ENCODE assay signal across 1 cellular context in the genomic region with DNA sequence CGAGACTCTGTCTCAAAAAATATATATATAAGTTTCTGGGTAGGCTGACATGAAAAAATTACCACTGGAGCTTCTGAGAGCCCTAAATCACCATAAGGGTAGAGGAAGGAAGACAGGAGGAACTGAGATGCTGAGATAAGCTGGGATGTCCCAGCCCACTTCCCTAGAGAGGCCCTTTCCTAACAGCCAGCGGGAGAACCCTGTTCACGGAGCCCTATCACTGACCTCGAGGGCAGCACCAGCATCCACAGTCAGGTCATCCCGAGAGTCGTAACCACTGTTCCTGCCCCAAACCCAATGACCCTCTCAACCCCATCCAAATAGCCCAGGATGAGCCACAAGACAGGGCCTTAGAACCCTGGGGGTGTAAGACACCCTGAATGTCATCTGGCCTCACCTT.
TF ChIP-seq lines count a peak whose summit lies in the region.

No MANE protein-coding gene starts in this region.

TF ChIP-seq in K562, 482 proteins besides CTCF, POLR2A, EP300 and RAD21 (continued from another document and continues in another):
- TF ChIP-seq, protein P1, sequence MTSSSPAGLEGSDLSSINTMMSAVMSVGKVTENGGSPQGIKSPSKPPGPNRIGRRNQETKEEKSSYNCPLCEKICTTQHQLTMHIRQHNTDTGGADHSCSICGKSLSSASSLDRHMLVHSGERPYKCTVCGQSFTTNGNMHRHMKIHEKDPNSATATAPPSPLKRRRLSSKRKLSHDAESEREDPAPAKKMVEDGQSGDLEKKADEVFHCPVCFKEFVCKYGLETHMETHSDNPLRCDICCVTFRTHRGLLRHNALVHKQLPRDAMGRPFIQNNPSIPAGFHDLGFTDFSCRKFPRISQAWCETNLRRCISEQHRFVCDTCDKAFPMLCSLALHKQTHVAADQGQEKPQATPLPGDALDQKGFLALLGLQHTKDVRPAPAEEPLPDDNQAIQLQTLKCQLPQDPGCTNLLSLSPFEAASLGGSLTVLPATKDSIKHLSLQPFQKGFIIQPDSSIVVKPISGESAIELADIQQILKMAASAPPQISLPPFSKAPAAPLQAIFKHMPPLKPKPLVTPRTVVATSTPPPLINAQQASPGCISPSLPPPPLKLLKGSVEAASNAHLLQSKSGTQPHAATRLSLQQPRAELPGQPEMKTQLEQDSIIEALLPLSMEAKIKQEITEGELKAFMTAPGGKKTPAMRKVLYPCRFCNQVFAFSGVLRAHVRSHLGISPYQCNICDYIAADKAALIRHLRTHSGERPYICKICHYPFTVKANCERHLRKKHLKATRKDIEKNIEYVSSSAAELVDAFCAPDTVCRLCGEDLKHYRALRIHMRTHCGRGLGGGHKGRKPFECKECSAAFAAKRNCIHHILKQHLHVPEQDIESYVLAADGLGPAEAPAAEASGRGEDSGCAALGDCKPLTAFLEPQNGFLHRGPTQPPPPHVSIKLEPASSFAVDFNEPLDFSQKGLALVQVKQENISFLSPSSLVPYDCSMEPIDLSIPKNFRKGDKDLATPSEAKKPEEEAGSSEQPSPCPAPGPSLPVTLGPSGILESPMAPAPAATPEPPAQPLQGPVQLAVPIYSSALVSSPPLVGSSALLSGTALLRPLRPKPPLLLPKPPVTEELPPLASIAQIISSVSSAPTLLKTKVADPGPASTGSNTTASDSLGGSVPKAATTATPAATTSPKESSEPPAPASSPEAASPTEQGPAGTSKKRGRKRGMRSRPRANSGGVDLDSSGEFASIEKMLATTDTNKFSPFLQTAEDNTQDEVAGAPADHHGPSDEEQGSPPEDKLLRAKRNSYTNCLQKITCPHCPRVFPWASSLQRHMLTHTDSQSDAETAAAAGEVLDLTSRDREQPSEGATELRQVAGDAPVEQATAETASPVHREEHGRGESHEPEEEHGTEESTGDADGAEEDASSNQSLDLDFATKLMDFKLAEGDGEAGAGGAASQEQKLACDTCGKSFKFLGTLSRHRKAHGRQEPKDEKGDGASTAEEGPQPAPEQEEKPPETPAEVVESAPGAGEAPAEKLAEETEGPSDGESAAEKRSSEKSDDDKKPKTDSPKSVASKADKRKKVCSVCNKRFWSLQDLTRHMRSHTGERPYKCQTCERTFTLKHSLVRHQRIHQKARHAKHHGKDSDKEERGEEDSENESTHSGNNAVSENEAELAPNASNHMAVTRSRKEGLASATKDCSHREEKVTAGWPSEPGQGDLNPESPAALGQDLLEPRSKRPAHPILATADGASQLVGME (CRISPR knock-in tag; IDR thresholded peaks at IDR 0.05) = 0 out of 2 replicates have a peak, but pooled peaks have one; percentile 68
- TF ChIP-seq EWSR1 (IDR thresholded peaks at IDR 0.05; ENCODE audit: borderline replicate concordance, low read depth, partially characterized antibody) = no peak
- TF ChIP-seq MAZ (CRISPR knock-in tag; conservative IDR thresholded peaks at IDR 0.05 in 1 of 2, IDR thresholded peaks at IDR 0.05 in 1 of 2) = no peak
- TF ChIP-seq, protein P2, sequence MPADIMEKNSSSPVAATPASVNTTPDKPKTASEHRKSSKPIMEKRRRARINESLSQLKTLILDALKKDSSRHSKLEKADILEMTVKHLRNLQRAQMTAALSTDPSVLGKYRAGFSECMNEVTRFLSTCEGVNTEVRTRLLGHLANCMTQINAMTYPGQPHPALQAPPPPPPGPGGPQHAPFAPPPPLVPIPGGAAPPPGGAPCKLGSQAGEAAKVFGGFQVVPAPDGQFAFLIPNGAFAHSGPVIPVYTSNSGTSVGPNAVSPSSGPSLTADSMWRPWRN (IDR thresholded peaks at IDR 0.05; ENCODE audit: low read depth) = no peak
- TF ChIP-seq MTA1 (IDR thresholded peaks at IDR 0.05; ENCODE audit: borderline replicate concordance) = no peak; the same call in 1 of the 2 replicates
- TF ChIP-seq, protein P3, sequence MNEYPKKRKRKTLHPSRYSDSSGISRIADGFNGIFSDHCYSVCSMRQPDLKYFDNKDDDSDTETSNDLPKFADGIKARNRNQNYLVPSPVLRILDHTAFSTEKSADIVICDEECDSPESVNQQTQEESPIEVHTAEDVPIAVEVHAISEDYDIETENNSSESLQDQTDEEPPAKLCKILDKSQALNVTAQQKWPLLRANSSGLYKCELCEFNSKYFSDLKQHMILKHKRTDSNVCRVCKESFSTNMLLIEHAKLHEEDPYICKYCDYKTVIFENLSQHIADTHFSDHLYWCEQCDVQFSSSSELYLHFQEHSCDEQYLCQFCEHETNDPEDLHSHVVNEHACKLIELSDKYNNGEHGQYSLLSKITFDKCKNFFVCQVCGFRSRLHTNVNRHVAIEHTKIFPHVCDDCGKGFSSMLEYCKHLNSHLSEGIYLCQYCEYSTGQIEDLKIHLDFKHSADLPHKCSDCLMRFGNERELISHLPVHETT (CRISPR knock-in tag; conservative IDR thresholded peaks at IDR 0.05 in 1 of 2, IDR thresholded peaks at IDR 0.05 in 1 of 2) = 0 out of 4 replicates have a peak, but pooled peaks of 1 of the 2 experiments have one; percentile 31
- TF ChIP-seq ZNF239 (CRISPR knock-in tag; IDR thresholded peaks at IDR 0.05) = no peak
- no peak for TF ChIP-seq SMARCE1 (IDR thresholded peaks at IDR 0.05)
- TF ChIP-seq, protein P4, sequence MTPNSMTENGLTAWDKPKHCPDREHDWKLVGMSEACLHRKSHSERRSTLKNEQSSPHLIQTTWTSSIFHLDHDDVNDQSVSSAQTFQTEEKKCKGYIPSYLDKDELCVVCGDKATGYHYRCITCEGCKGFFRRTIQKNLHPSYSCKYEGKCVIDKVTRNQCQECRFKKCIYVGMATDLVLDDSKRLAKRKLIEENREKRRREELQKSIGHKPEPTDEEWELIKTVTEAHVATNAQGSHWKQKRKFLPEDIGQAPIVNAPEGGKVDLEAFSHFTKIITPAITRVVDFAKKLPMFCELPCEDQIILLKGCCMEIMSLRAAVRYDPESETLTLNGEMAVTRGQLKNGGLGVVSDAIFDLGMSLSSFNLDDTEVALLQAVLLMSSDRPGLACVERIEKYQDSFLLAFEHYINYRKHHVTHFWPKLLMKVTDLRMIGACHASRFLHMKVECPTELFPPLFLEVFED (CRISPR knock-in tag; conservative IDR thresholded peaks at IDR 0.05) = 0 out of 2 replicates have a peak, but pooled peaks have one; percentile 28
- TF ChIP-seq FOXP1 (CRISPR knock-in tag; IDR thresholded peaks at IDR 0.05) = no peak
- no peak for TF ChIP-seq PCBP1 (IDR thresholded peaks at IDR 0.05; ENCODE audit: low read depth, low read length, poor library complexity, severe bottlenecking)
- no peak for TF ChIP-seq ZNF232 (CRISPR knock-in tag; IDR thresholded peaks at IDR 0.05)
- no peak for TF ChIP-seq SAFB2 (IDR thresholded peaks at IDR 0.05; ENCODE audit: borderline replicate concordance, low read depth, low read length, severe bottlenecking)
- TF ChIP-seq KLF16 (IDR thresholded peaks at IDR 0.05) = no peak
- no peak for TF ChIP-seq FOS (IDR thresholded peaks at IDR 0.05; ENCODE audit: extremely low read depth, insufficient read length)
- TF ChIP-seq ETV6 (IDR thresholded peaks at IDR 0.05; ENCODE audit: borderline replicate concordance in 1 of 2, low read depth in 2 of 2, low read length in 1 of 2) = peak in 1 of 2 experiments; percentile 76; a peak in 1 of 4 replicates
- TF ChIP-seq ETV6 (CRISPR knock-in tag; IDR thresholded peaks at IDR 0.05; ENCODE audit: borderline replicate concordance) = no peak
- TF ChIP-seq L3MBTL2 (IDR thresholded peaks at IDR 0.05) = no peak
- TF ChIP-seq, protein P5, sequence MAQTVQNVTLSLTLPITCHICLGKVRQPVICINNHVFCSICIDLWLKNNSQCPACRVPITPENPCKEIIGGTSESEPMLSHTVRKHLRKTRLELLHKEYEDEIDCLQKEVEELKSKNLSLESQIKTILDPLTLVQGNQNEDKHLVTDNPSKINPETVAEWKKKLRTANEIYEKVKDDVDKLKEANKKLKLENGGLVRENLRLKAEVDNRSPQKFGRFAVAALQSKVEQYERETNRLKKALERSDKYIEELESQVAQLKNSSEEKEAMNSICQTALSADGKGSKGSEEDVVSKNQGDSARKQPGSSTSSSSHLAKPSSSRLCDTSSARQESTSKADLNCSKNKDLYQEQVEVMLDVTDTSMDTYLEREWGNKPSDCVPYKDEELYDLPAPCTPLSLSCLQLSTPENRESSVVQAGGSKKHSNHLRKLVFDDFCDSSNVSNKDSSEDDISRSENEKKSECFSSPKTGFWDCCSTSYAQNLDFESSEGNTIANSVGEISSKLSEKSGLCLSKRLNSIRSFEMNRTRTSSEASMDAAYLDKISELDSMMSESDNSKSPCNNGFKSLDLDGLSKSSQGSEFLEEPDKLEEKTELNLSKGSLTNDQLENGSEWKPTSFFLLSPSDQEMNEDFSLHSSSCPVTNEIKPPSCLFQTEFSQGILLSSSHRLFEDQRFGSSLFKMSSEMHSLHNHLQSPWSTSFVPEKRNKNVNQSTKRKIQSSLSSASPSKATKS (CRISPR knock-in tag; IDR thresholded peaks at IDR 0.05) = no peak
- TF ChIP-seq, protein P6, sequence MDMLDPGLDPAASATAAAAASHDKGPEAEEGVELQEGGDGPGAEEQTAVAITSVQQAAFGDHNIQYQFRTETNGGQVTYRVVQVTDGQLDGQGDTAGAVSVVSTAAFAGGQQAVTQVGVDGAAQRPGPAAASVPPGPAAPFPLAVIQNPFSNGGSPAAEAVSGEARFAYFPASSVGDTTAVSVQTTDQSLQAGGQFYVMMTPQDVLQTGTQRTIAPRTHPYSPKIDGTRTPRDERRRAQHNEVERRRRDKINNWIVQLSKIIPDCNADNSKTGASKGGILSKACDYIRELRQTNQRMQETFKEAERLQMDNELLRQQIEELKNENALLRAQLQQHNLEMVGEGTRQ (CRISPR knock-in tag; IDR thresholded peaks at IDR 0.05) = no peak
- TF ChIP-seq GATA2 (CRISPR knock-in tag; IDR thresholded peaks at IDR 0.05) = peak; percentile 67
- TF ChIP-seq MCM7 (IDR thresholded peaks at IDR 0.05) = no peak
- TF ChIP-seq, protein P7, sequence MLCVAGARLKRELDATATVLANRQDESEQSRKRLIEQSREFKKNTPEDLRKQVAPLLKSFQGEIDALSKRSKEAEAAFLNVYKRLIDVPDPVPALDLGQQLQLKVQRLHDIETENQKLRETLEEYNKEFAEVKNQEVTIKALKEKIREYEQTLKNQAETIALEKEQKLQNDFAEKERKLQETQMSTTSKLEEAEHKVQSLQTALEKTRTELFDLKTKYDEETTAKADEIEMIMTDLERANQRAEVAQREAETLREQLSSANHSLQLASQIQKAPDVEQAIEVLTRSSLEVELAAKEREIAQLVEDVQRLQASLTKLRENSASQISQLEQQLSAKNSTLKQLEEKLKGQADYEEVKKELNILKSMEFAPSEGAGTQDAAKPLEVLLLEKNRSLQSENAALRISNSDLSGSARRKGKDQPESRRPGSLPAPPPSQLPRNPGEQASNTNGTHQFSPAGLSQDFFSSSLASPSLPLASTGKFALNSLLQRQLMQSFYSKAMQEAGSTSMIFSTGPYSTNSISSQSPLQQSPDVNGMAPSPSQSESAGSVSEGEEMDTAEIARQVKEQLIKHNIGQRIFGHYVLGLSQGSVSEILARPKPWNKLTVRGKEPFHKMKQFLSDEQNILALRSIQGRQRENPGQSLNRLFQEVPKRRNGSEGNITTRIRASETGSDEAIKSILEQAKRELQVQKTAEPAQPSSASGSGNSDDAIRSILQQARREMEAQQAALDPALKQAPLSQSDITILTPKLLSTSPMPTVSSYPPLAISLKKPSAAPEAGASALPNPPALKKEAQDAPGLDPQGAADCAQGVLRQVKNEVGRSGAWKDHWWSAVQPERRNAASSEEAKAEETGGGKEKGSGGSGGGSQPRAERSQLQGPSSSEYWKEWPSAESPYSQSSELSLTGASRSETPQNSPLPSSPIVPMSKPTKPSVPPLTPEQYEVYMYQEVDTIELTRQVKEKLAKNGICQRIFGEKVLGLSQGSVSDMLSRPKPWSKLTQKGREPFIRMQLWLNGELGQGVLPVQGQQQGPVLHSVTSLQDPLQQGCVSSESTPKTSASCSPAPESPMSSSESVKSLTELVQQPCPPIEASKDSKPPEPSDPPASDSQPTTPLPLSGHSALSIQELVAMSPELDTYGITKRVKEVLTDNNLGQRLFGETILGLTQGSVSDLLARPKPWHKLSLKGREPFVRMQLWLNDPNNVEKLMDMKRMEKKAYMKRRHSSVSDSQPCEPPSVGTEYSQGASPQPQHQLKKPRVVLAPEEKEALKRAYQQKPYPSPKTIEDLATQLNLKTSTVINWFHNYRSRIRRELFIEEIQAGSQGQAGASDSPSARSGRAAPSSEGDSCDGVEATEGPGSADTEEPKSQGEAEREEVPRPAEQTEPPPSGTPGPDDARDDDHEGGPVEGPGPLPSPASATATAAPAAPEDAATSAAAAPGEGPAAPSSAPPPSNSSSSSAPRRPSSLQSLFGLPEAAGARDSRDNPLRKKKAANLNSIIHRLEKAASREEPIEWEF (CRISPR knock-in tag; IDR thresholded peaks at IDR 0.05) = no peak
- TF ChIP-seq, protein P8, sequence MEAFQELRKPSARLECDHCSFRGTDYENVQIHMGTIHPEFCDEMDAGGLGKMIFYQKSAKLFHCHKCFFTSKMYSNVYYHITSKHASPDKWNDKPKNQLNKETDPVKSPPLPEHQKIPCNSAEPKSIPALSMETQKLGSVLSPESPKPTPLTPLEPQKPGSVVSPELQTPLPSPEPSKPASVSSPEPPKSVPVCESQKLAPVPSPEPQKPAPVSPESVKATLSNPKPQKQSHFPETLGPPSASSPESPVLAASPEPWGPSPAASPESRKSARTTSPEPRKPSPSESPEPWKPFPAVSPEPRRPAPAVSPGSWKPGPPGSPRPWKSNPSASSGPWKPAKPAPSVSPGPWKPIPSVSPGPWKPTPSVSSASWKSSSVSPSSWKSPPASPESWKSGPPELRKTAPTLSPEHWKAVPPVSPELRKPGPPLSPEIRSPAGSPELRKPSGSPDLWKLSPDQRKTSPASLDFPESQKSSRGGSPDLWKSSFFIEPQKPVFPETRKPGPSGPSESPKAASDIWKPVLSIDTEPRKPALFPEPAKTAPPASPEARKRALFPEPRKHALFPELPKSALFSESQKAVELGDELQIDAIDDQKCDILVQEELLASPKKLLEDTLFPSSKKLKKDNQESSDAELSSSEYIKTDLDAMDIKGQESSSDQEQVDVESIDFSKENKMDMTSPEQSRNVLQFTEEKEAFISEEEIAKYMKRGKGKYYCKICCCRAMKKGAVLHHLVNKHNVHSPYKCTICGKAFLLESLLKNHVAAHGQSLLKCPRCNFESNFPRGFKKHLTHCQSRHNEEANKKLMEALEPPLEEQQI (IDR thresholded peaks at IDR 0.05) = no peak
- TF ChIP-seq ZNF408 (CRISPR knock-in tag; IDR thresholded peaks at IDR 0.05; ENCODE audit: low read depth) = no peak
- no peak for TF ChIP-seq RBM14 (IDR thresholded peaks at IDR 0.05; ENCODE audit: borderline replicate concordance, insufficient read depth, low read depth, low read length)
- TF ChIP-seq, protein P9, sequence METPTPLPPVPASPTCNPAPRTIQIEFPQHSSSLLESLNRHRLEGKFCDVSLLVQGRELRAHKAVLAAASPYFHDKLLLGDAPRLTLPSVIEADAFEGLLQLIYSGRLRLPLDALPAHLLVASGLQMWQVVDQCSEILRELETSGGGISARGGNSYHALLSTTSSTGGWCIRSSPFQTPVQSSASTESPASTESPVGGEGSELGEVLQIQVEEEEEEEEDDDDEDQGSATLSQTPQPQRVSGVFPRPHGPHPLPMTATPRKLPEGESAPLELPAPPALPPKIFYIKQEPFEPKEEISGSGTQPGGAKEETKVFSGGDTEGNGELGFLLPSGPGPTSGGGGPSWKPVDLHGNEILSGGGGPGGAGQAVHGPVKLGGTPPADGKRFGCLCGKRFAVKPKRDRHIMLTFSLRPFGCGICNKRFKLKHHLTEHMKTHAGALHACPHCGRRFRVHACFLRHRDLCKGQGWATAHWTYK (CRISPR knock-in tag; IDR thresholded peaks at IDR 0.05) = no peak
- no peak for TF ChIP-seq ZNF444 (CRISPR knock-in tag; IDR thresholded peaks at IDR 0.05)
